8 cellular contexts compared by ENCODE assay signal in the genomic region with DNA sequence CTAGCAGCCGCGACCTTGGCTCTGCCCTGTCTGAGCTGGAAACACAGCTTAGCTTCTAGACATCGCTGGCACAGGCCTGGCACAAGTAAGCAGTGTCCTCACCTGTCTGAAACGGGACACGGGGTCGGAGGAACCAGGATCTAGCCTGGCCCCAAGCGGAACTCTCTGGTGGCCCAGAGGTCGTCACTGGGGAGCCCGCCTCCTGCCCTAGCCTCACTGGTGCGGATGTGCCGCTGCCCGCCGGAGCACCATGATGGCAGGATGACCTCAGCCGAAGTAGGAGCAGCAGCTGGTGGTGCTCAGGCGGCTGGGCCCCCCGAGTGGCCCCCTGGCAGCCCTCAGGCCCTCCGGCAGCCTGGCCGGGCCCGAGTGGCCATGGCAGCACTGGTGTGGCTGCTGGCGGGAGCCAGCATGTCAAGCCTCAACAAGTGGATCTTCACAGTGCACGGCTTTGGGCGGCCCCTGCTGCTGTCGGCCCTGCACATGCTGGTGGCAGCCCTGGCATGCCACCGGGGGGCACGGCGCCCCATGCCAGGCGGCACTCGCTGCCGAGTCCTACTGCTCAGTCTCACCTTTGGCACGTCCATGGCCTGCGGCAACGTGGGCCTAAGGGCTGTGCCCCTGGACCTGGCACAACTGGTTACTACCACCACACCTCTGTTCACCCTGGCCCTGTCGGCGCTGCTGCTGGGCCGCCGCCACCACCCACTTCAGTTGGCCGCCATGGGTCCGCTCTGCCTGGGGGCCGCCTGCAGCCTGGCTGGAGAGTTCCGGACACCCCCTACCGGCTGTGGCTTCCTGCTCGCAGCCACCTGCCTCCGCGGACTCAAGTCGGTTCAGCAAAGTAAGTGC. TPM values are rescaled to one million over a fixed set of nuclear protein-coding genes. Genes with fewer than 3 reads are reported as not detected.
DNase-seq lines count a peak whose midpoint lies in the region; TF ChIP-seq lines count a peak whose summit lies in the region.

No MANE protein-coding gene starts in this region.

- H3K9me3 ChIP-seq in endocrine pancreas (ENCODE audit: control insufficient read depth, low read length), result no peaks in the 10 kb centered on the region
- no peaks in the 10 kb centered on the region for H3K9me3 ChIP-seq in mucosa of stomach (ENCODE audit: control insufficient read depth, low read length)

- H3K4me1 ChIP-seq in endocrine pancreas (ENCODE audit: control insufficient read depth, insufficient read depth, low read length) (no peaks in the 10 kb centered on the region), mucosa of stomach (ENCODE audit: control insufficient read depth, insufficient read depth, low read length) (peaks cover 29% of the 10 kb centered on the region), urinary bladder (ENCODE audit: insufficient read depth) (peaks cover 3% of the 10 kb centered on the region)

- H3K9ac ChIP-seq in endocrine pancreas (ENCODE audit: control insufficient read depth, insufficient read depth, low read length) (peak overlapping the region; percentile 91), mucosa of stomach (ENCODE audit: low read length) (peak overlapping the region; percentile 79)

- H3K36me3 ChIP-seq in endocrine pancreas (ENCODE audit: control insufficient read depth, insufficient read depth, low read length), result no peaks in the 10 kb centered on the region
- no peaks in the 10 kb centered on the region for H3K36me3 ChIP-seq in mucosa of stomach (ENCODE audit: control insufficient read depth, insufficient read depth, low read length)
- no peaks in the 10 kb centered on the region for H3K36me3 ChIP-seq in urinary bladder (ENCODE audit: insufficient read depth)

- H3K27ac ChIP-seq in VCaP, result peak overlapping the region; percentile 65
- peak overlapping the region; percentile 69 for H3K27ac ChIP-seq in urinary bladder (ENCODE audit: low read depth)

- H3K4me3 ChIP-seq in endocrine pancreas (ENCODE audit: control insufficient read depth, insufficient read depth, low read length) (no peak overlapping the region), mucosa of stomach (ENCODE audit: low read length) (peak overlapping the region; percentile 29), urinary bladder (ENCODE audit: low read depth, low read length) (peak overlapping the region; percentile 51)

- TF ChIP-seq CTCF in VCaP (conservative IDR thresholded peaks at IDR 0.05), result no peak

- WGBS in urinary bladder, result 54% methylated on average over 45 of the region's 45 CpGs

- no peaks in the 10 kb centered on the region for H3K27me3 ChIP-seq in endocrine pancreas (ENCODE audit: control insufficient read depth, insufficient read depth, low read length)
- H3K27me3 ChIP-seq in mucosa of stomach (ENCODE audit: control insufficient read depth, insufficient read depth, low read length), result no peaks in the 10 kb centered on the region

- DNase-seq in activated gamma-delta T cell treated with Interleukin-2 at 50 U/mL for 16 hours, result peak; percentile 16
- DNase-seq in activated gamma-delta T cell (lab: John Stamatoyannopoulos, UW), result no peak
- no peak for DNase-seq in GM19240 (ENCODE audit: insufficient read length, low spot score)
- DNase-seq in OCI-M1 (lab: John Stamatoyannopoulos, UW), result no peak

RNA-seq across cellular contexts. Expression of gene SLC35E4, which starts 0.9 kb away (rescaled TPM):
- total RNA-seq in urinary bladder, result 1.6 TPM
- polyA plus RNA-seq in urinary bladder, result 5.3 TPM

RNA-seq across cellular contexts. Expression of gene TCN2, which starts 29.5 kb away (rescaled TPM):
- 7.9 TPM for total RNA-seq in urinary bladder
- 21.2 TPM for polyA plus RNA-seq in urinary bladder

RNA-seq across cellular contexts. Expression of gene DUSP18, which starts 31.2 kb away (rescaled TPM):
- 8.6 TPM for total RNA-seq in urinary bladder
- 4.1 TPM for polyA plus RNA-seq in urinary bladder

RNA-seq across cellular contexts. Expression of gene PES1, which starts 44.7 kb away (rescaled TPM):
- total RNA-seq in urinary bladder, result 29.1 TPM
- 49.1 TPM for polyA plus RNA-seq in urinary bladder

RNA-seq across cellular contexts. Expression of gene OSBP2, which starts 58.2 kb away (rescaled TPM):
- 5.2 TPM for total RNA-seq in urinary bladder
- 1.5 TPM for polyA plus RNA-seq in urinary bladder
